In the genomic region with DNA sequence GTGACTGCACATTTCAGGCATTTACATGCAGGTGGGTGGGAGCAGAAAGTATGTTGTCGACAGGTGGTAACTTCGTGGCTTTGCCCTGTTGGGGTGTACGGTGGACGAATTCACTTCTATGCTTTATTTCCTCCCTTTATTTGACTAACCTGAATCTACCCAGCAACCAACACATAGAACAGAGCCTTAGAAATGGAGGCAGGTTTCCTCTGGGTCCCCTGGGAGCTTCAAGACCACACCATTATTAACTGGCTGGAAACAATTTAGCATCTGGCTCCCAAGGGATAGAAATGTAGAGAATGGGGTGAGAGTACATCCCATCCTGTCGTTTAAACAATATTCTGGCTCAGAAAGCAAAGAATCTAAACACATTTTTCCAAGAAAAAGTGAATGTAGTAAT, we compare ENCODE assay signal across 17 cellular contexts.
DNase-seq lines count a peak whose midpoint lies in the region; TF ChIP-seq lines count a peak whose summit lies in the region.
"Had no signal": no experiment of that assay in that cellular context is flagged by ENCODE, and none has a peak within 500 bp of the region (broad histone marks: within the 10 kb centered on the region; RNA-seq: fewer than 3 reads in every experiment).

No MANE protein-coding gene starts in this region.

- no peaks in the 10 kb centered on the region for H4K20me1 ChIP-seq in SU-DHL-6 (ENCODE audit: low read depth, low read length)

- no peaks in the 10 kb centered on the region for H3K9me2 ChIP-seq in SU-DHL-6 (replicated peaks; ENCODE audit: insufficient read depth, low read length)

- no peaks in the 10 kb centered on the region for H3K79me2 ChIP-seq in SU-DHL-6 (ENCODE audit: insufficient read depth, low read length)

- no peaks in the 10 kb centered on the region for H3K36me3 ChIP-seq in SU-DHL-6 (ENCODE audit: low read length)
- H3K36me3 ChIP-seq: Peyer's patch had no signal

- H3K27ac ChIP-seq in SU-DHL-6 (ENCODE audit: low read depth, low read length) = no peak overlapping the region

- peaks cover 20% of the 10 kb centered on the region for H3F3A ChIP-seq in SU-DHL-6 (ENCODE audit: insufficient read depth)

- DNase-seq in DMS153 treated with DMSO at 0.1 percent for 48 hours (lab: John Stamatoyannopoulos, UW; ENCODE audit: unreplicated experiment) (peak; percentile 30), DMS153 (lab: John Stamatoyannopoulos, UW) (no peak), NCI-H2107 treated with DMSO at 0.1 percent for 48 hours (lab: John Stamatoyannopoulos, UW; ENCODE audit: unreplicated experiment) (peak; percentile 95), cortex of kidney (lab: John Stamatoyannopoulos, UW) (no peak), NCI-H774 (lab: John Stamatoyannopoulos, UW) (no peak), T-helper 9 cell (no peak), SKM-1 treated with dmso at 0.1 percent for 144 hours (lab: John Stamatoyannopoulos, UW; ENCODE audit: unreplicated experiment) (no peak)
- DNase-seq: 8988T, C1 segment of cervical spinal cord, NCI-H1048, NCI-H1436 treated with DMSO at 0.1 percent for 48 hours, NCI-H2029 treated with DMSO at 0.1 percent for 48 hours, NCI-H345, T-cell had no signal

- no peaks in the 10 kb centered on the region for H3K27me3 ChIP-seq in SU-DHL-6 (ENCODE audit: low read length)
- H3K27me3 ChIP-seq: Peyer's patch had no signal

- H3K9me3 ChIP-seq in SU-DHL-6 (ENCODE audit: insufficient read depth, low read length) = no peaks in the 10 kb centered on the region
- H3K9me3 ChIP-seq: Peyer's patch had no signal

- no peak overlapping the region; the same call in 1 of the 2 replicates for H3K9ac ChIP-seq in SU-DHL-6 (ENCODE audit: low read length)

- TF ChIP-seq CTCF in SU-DHL-6 (IDR thresholded peaks at IDR 0.05; ENCODE audit: insufficient read depth, low read length, poor library complexity, severe bottlenecking) = no peak

- no peak overlapping the region for H3K4me3 ChIP-seq in SU-DHL-6 (ENCODE audit: insufficient read depth, low read length, poor library complexity, severe bottlenecking)
- H3K4me3 ChIP-seq: K562, Peyer's patch had no signal

- peak overlapping the region; percentile 11 for H3K4me2 ChIP-seq in SU-DHL-6 (ENCODE audit: low read depth, low read length, poor library complexity, severe bottlenecking)

- no peak overlapping the region for H2AFZ ChIP-seq in SU-DHL-6 (ENCODE audit: low read depth, low read length, severe bottlenecking)

Comparison
In these comparisons a context has a peak if more than half of its experiments do, and no peak if none do; other contexts are left out.
1. DNase-seq: peak in DMS153 treated with DMSO at 0.1 percent for 48 hours (single experiment) and NCI-H2107 treated with DMSO at 0.1 percent for 48 hours (single experiment); none in DMS153 (single experiment), cortex of kidney (single experiment), NCI-H774 (single experiment), T-helper 9 cell (single experiment) and SKM-1 treated with dmso at 0.1 percent for 144 hours (single experiment).